ENCODE assay signal across 16 cellular contexts in genomic region chr9:129053020-129053419, GRCh38. TPM values are rescaled to one million over a fixed set of nuclear protein-coding genes. Genes with fewer than 3 reads are reported as not detected.
DNase-seq lines count a peak whose midpoint lies in the region; ATAC-seq, FAIRE-seq and TF ChIP-seq lines count a peak whose summit lies in the region.
"Had no signal": no experiment of that assay in that cellular context is flagged by ENCODE, and none has a peak within 500 bp of the region (broad histone marks: within the 10 kb centered on the region; RNA-seq: fewer than 3 reads in every experiment).

No MANE protein-coding gene starts in this region.

- BruUV-seq in K562 (replicated peaks; lab: Mats Ljungman, UMichigan): TSS peak; percentile 21

- intact Hi-C loops in left ventricle myocardium superior (cut with micrococcal nuclease): no loop called here
- intact Hi-C loops in K562 (cut with micrococcal nuclease): no loop called here
- intact Hi-C loops in upper lobe of right lung (cut with DNase I): no loop called here

- H4K20me1 ChIP-seq in K562 (replicated peaks; ENCODE audit: control insufficient read depth, insufficient read depth, low read length): 0 out of 2 replicates have a peak, but pooled peaks cover 3% of the 10 kb centered on the region
- H4K20me1 ChIP-seq: BLaER1 had no signal

- no peak for TF ChIP-seq CTCF in right atrium auricular region (IDR thresholded peaks at IDR 0.05)
- TF ChIP-seq CTCF in K562 (IDR thresholded peaks at IDR 0.05 in 2 of 3, conservative IDR thresholded peaks at IDR 0.05 in 1 of 3; ENCODE audit: insufficient read depth in 2 of 3, low read depth in 1 of 3, low read length in 3 of 3): no peak
- TF ChIP-seq CTCF in upper lobe of right lung (IDR thresholded peaks at IDR 0.05): no peak

- no peak for TF ChIP-seq POLR2A in K562 (conservative IDR thresholded peaks at IDR 0.05)

- H3K9me1 ChIP-seq in K562 (ENCODE audit: control insufficient read depth, insufficient read depth, low read length): no peaks in the 10 kb centered on the region

- H3K36me3 ChIP-seq in right atrium auricular region (peaks cover 51% of the 10 kb centered on the region), K562 (ENCODE audit: control insufficient read depth, insufficient read depth, low read length) (peaks cover 62% of the 10 kb centered on the region; the same call in 2 of the 3 replicates), mucosa of rectum (ENCODE audit: control insufficient read depth in 2 of 2, insufficient read depth in 2 of 2, low read length in 2 of 2) (peaks cover 23 to 29% of the 10 kb centered on the region in 2 donors), upper lobe of right lung (peaks cover 47% of the 10 kb centered on the region)

- CTCF ChIA-PET in K562 (lab: Yijun Ruan, JAX; ENCODE audit: low intra/inter-chr PET ratio): no interaction called here

- 88% methylated on average over 5 of the region's 6 CpGs for WGBS in K562 (ENCODE audit: insufficient coverage, low coverage, missing lambda C conversion rate)

- H3K9me3 ChIP-seq in right atrium auricular region (no peaks in the 10 kb centered on the region), K562 (replicated peaks; ENCODE audit: control insufficient read depth, insufficient read depth, low read depth, low read length) (no peaks in the 10 kb centered on the region), mucosa of rectum (ENCODE audit: control insufficient read depth in 2 of 2, low read length in 2 of 2) (no peaks in the 10 kb centered on the region), upper lobe of right lung (no peaks in the 10 kb centered on the region)
- H3K9me3 ChIP-seq: BLaER1 had no signal

- DNase-seq in left ventricle myocardium superior: no peak
- DNase-seq in right atrium auricular region (ENCODE audit: low spot score): no peak
- peak in 1 of 4 experiments; percentile 8 for DNase-seq in K562 (ENCODE audit: extremely low read depth in 1 of 4, low spot score in 3 of 4)
- DNase-seq in upper lobe of right lung: no peak
- no peak for DNase-seq in putamen (ENCODE audit: low spot score)
- no peak for DNase-seq in substantia nigra (lab: John Stamatoyannopoulos, UW)
- no peak for DNase-seq in urothelium cell line (ENCODE audit: low spot score)
- DNase-seq: CD8-positive, alpha-beta memory T cell; GM23248; HCEC 1CT; NCI-H1417; NCI-H1930; NCI-H446 treated with DMSO at 0.1 percent for 48 hours had no signal

- H3K27ac ChIP-seq in right atrium auricular region: no peak overlapping the region
- H3K27ac ChIP-seq in K562 (ENCODE audit: extremely low read depth, low read depth, low read length): no peak overlapping the region
- peak overlapping the region; percentile 90 to 92 for H3K27ac ChIP-seq in mucosa of rectum (ENCODE audit: low read depth in 2 of 2, low read length in 2 of 2)
- H3K27ac ChIP-seq in upper lobe of right lung: peak overlapping the region; percentile 51
- no peak overlapping the region for H3K27ac ChIP-seq in substantia nigra (ENCODE audit: low read depth, low read length, poor library complexity, severe bottlenecking)
- H3K27ac ChIP-seq: BLaER1, GM23248 had no signal

- H3K4me3 ChIP-seq in right atrium auricular region: no peak overlapping the region
- no peak overlapping the region for H3K4me3 ChIP-seq in K562
- H3K4me3 ChIP-seq in mucosa of rectum (ENCODE audit: low read length in 2 of 2): no peak overlapping the region
- H3K4me3 ChIP-seq in upper lobe of right lung: no peak overlapping the region
- H3K4me3 ChIP-seq: BLaER1, GM23248 had no signal

- H3K9ac ChIP-seq in K562 (ENCODE audit: insufficient read depth in 1 of 2, low read depth in 2 of 2, low read length in 2 of 2) (no peak overlapping the region), mucosa of rectum (ENCODE audit: low read depth in 1 of 2, low read length in 2 of 2) (peak overlapping the region in 1 of 2 donors; percentile 56)
- H3K9ac ChIP-seq: BLaER1, GM23248 had no signal

- FAIRE-seq in K562 (lab: Jason Lieb, UNC): no peak
- no peak for FAIRE-seq in urothelium cell line (lab: Jason Lieb, UNC)
- FAIRE-seq: A204.1 had no signal

- in situ Hi-C loops in K562 (cut with MboI): no loop called here

- H2AFZ ChIP-seq in K562 (ENCODE audit: low read depth, low read length): no peak overlapping the region
- H2AFZ ChIP-seq: GM23248 had no signal

- no peaks in the 10 kb centered on the region for H3K79me2 ChIP-seq in K562 (ENCODE audit: control insufficient read depth, insufficient read depth, low read length)

- TF ChIP-seq EP300 in K562 (IDR thresholded peaks at IDR 0.05; ENCODE audit: low read length): no peak

- ATAC-seq in left ventricle myocardium superior (peak; percentile 28), K562 (no peak), upper lobe of right lung (no peak)

- H3K4me2 ChIP-seq in K562 (ENCODE audit: insufficient read depth, low read length): no peak overlapping the region
- H3K4me2 ChIP-seq: BLaER1 had no signal

- no peaks in the 10 kb centered on the region for H3K27me3 ChIP-seq in right atrium auricular region
- no peaks in the 10 kb centered on the region for H3K27me3 ChIP-seq in K562 (ENCODE audit: control insufficient read depth in 2 of 2, insufficient read depth in 2 of 2, low read length in 2 of 2)
- H3K27me3 ChIP-seq in mucosa of rectum (ENCODE audit: control insufficient read depth in 2 of 2, insufficient read depth in 2 of 2, low read length in 2 of 2): no peaks in the 10 kb centered on the region
- no peaks in the 10 kb centered on the region for H3K27me3 ChIP-seq in upper lobe of right lung
- H3K27me3 ChIP-seq: BLaER1 had no signal

- TF ChIP-seq RAD21 in K562 (CRISPR knock-in tag; conservative IDR thresholded peaks at IDR 0.05 in 1 of 2, IDR thresholded peaks at IDR 0.05 in 1 of 2): no peak

- POLR2A ChIA-PET in K562 (lab: Yijun Ruan, JAX): interaction anchor here (0.6 to 1.6 kb wide), 2 partner anchors 15 to 405 kb away, joined by 4 to 5 read pairs; no protein-coding TSS in a partner anchor

- H3K4me1 ChIP-seq in right atrium auricular region (no peaks in the 10 kb centered on the region), K562 (replicated peaks in 1 of 2; ENCODE audit: control insufficient read depth in 2 of 2, insufficient read depth in 2 of 2, low read length in 2 of 2) (no peaks in the 10 kb centered on the region; a peak in 2 of 5 replicates), mucosa of rectum (ENCODE audit: control insufficient read depth in 2 of 2, insufficient read depth in 2 of 2, low read length in 2 of 2) (peaks cover 3 to 10% of the 10 kb centered on the region in 2 donors), upper lobe of right lung (peaks cover 2% of the 10 kb centered on the region)
- H3K4me1 ChIP-seq: BLaER1 had no signal

RNA-seq across cellular contexts. Expression of gene MIGA2, which starts 16.6 kb away (rescaled TPM):
- total RNA-seq in left ventricle myocardium superior (39.0 TPM), right atrium auricular region (10 to 100 TPM; 34.2 to 40.2 TPM), K562 (2014; rRNA removed) (25.4 and 30.5 TPM in 2 replicates), K562 (2014; rRNA removed; fragmentation: Illumina TruSeq; extraction: Trizol) (5.3 and 7.3 TPM in 2 replicates), K562 (2015; rRNA removed; fragmentation: Illumina TruSeq; extraction: Trizol) (18.0 and 22.7 TPM in 2 replicates), K562 (2021) (47.6 and 49.4 TPM in 2 replicates), upper lobe of right lung (20.7 TPM)
- 92.3 and 308 TPM in 2 replicates for total RNA-seq in K562 (2011; cell fraction: chromatin; rRNA removed; ENCODE audit: low replicate concordance)
- 215 and 248 TPM in 2 replicates for total RNA-seq in K562 (2011; cell fraction: nucleolus; rRNA removed)
- total RNA-seq in K562 (2011; cell fraction: nucleoplasm; rRNA removed): 114 and 139 TPM in 2 replicates
- polyA plus RNA-seq in K562 (2011; rRNA removed) (19.8 and 37.8 TPM in 2 replicates), K562 (2014; fragmentation: Illumina TruSeq; extraction: Trizol) (15.2 and 25.9 TPM in 2 replicates), K562 (2014; fragmentation: Nextera tagmentation; extraction: Ambion mirVana) (under 1 TPM; 0.15 to 0.77 TPM), K562 (2014; rRNA removed) (51.4 and 54.1 TPM in 2 replicates)
- polyA plus RNA-seq in K562 (2011; cell fraction: cytosol; rRNA removed): 19.0 and 25.6 TPM in 2 replicates
- 374 and 378 TPM in 2 replicates for polyA plus RNA-seq in K562 (2011; cell fraction: nucleus; rRNA removed)
- polyA plus RNA-seq in K562 (2012): 25.3 and 34.3 TPM in 2 replicates
- polyA minus RNA-seq in K562 (2011; rRNA and poly(A)+ RNA removed): 7.0 and 8.3 TPM in 2 replicates
- polyA minus RNA-seq in K562 (2011; cell fraction: cytosol; rRNA and poly(A)+ RNA removed): 10.7 and 12.7 TPM in 2 replicates
- polyA minus RNA-seq in K562 (2011; cell fraction: nucleus; rRNA and poly(A)+ RNA removed): 52.0 and 76.5 TPM in 2 replicates

RNA-seq across cellular contexts. Expression of gene SH3GLB2, which starts 24.9 kb away (rescaled TPM):
- total RNA-seq in left ventricle myocardium superior (35.3 TPM), right atrium auricular region (10 to 100 TPM; 25.6 to 41.3 TPM), K562 (2014; rRNA removed) (58.8 and 72.7 TPM in 2 replicates), K562 (2014; rRNA removed; fragmentation: Illumina TruSeq; extraction: Trizol) (17.3 and 23.0 TPM in 2 replicates), K562 (2015; rRNA removed; fragmentation: Illumina TruSeq; extraction: Trizol) (35.2 and 35.9 TPM in 2 replicates), K562 (2021) (88.4 and 90.2 TPM in 2 replicates), upper lobe of right lung (88.4 TPM)
- 56.9 and 171 TPM in 2 replicates for total RNA-seq in K562 (2011; cell fraction: chromatin; rRNA removed; ENCODE audit: low replicate concordance)
- total RNA-seq in K562 (2011; cell fraction: nucleolus; rRNA removed): 132 and 142 TPM in 2 replicates
- total RNA-seq in K562 (2011; cell fraction: nucleoplasm; rRNA removed): 83.5 and 91.6 TPM in 2 replicates
- polyA plus RNA-seq in K562 (2011; rRNA removed) (60.6 and 64.2 TPM in 2 replicates), K562 (2014; fragmentation: Illumina TruSeq; extraction: Trizol) (63.3 and 68.6 TPM in 2 replicates), K562 (2014; fragmentation: Nextera tagmentation; extraction: Ambion mirVana) (under 1 TPM; 0.20 to 0.98 TPM), K562 (2014; rRNA removed) (118 and 124 TPM in 2 replicates)
- 57.8 and 99.1 TPM in 2 replicates for polyA plus RNA-seq in K562 (2011; cell fraction: cytosol; rRNA removed)
- polyA plus RNA-seq in K562 (2011; cell fraction: nucleus; rRNA removed): 381 and 681 TPM in 2 replicates
- polyA plus RNA-seq in K562 (2012): 72.8 and 106 TPM in 2 replicates
- 7.6 and 15.5 TPM in 2 replicates for polyA minus RNA-seq in K562 (2011; rRNA and poly(A)+ RNA removed)
- 24.0 and 25.5 TPM in 2 replicates for polyA minus RNA-seq in K562 (2011; cell fraction: cytosol; rRNA and poly(A)+ RNA removed)
- 32.9 and 40.3 TPM in 2 replicates for polyA minus RNA-seq in K562 (2011; cell fraction: nucleus; rRNA and poly(A)+ RNA removed)

RNA-seq across cellular contexts. Expression of gene DOLPP1, which starts 27.9 kb away (rescaled TPM):
- 5.2 TPM for total RNA-seq in left ventricle myocardium superior
- total RNA-seq in right atrium auricular region: 1 to 10 TPM; 4.8 to 5.4 TPM
- total RNA-seq in K562 (2011; cell fraction: chromatin; rRNA removed; ENCODE audit: low replicate concordance): 25.1 and 61.9 TPM in 2 replicates
- total RNA-seq in K562 (2011; cell fraction: nucleolus; rRNA removed): 71.3 and 71.4 TPM in 2 replicates
- total RNA-seq in K562 (2011; cell fraction: nucleoplasm; rRNA removed): 60.4 and 62.9 TPM in 2 replicates
- total RNA-seq in K562 (2014; rRNA removed): 25.2 and 28.7 TPM in 2 replicates
- 16.1 and 20.1 TPM in 2 replicates for total RNA-seq in K562 (2014; rRNA removed; fragmentation: Illumina TruSeq; extraction: Trizol)
- 29.8 and 30.5 TPM in 2 replicates for total RNA-seq in K562 (2015; rRNA removed; fragmentation: Illumina TruSeq; extraction: Trizol)
- 37.5 and 39.8 TPM in 2 replicates for total RNA-seq in K562 (2021)
- 33.4 and 36.2 TPM in 2 replicates for polyA plus RNA-seq in K562 (2011; rRNA removed)
- polyA plus RNA-seq in K562 (2011; cell fraction: cytosol; rRNA removed): 45.2 and 65.3 TPM in 2 replicates
- polyA plus RNA-seq in K562 (2011; cell fraction: nucleus; rRNA removed): 50.0 and 61.6 TPM in 2 replicates
- 21.4 and 22.1 TPM in 2 replicates for polyA plus RNA-seq in K562 (2012)
- polyA plus RNA-seq in K562 (2014; fragmentation: Illumina TruSeq; extraction: Trizol): 34.6 and 38.7 TPM in 2 replicates
- polyA plus RNA-seq in K562 (2014; fragmentation: Nextera tagmentation; extraction: Ambion mirVana): 10 to 100 TPM in 1 of 2 experiments, 1 to 10 TPM in 1; 3.0 to 19.2 TPM
- 36.5 and 40.5 TPM in 2 replicates for polyA plus RNA-seq in K562 (2014; rRNA removed)
- polyA minus RNA-seq in K562 (2011; rRNA and poly(A)+ RNA removed): 19.4 and 20.2 TPM in 2 replicates
- 11.6 and 13.9 TPM in 2 replicates for polyA minus RNA-seq in K562 (2011; cell fraction: cytosol; rRNA and poly(A)+ RNA removed)
- 9.4 and 14.6 TPM in 2 replicates for polyA minus RNA-seq in K562 (2011; cell fraction: nucleus; rRNA and poly(A)+ RNA removed)
- total RNA-seq in upper lobe of right lung: 13.2 TPM

RNA-seq across cellular contexts. Expression of gene CRAT, which starts 57.6 kb away (rescaled TPM):
- total RNA-seq in left ventricle myocardium superior: 94.6 TPM
- total RNA-seq in right atrium auricular region: 10 to 100 TPM; 73.0 to 75.0 TPM
- 9.6 and 13.0 TPM in 2 replicates for total RNA-seq in K562 (2011; cell fraction: chromatin; rRNA removed; ENCODE audit: low replicate concordance)
- total RNA-seq in K562 (2011; cell fraction: nucleolus; rRNA removed): 6.7 and 10.3 TPM in 2 replicates
- 6.0 and 8.1 TPM in 2 replicates for total RNA-seq in K562 (2011; cell fraction: nucleoplasm; rRNA removed)
- total RNA-seq in K562 (2014; rRNA removed): 8.2 and 10.1 TPM in 2 replicates
- total RNA-seq in K562 (2014; rRNA removed; fragmentation: Illumina TruSeq; extraction: Trizol): 2.7 and 3.7 TPM in 2 replicates
- 4.7 and 4.8 TPM in 2 replicates for total RNA-seq in K562 (2015; rRNA removed; fragmentation: Illumina TruSeq; extraction: Trizol)
- total RNA-seq in K562 (2021): 13.8 and 14.8 TPM in 2 replicates
- polyA plus RNA-seq in K562 (2011; rRNA removed): 5.4 and 9.6 TPM in 2 replicates
- polyA plus RNA-seq in K562 (2011; cell fraction: cytosol; rRNA removed): 8.6 and 11.9 TPM in 2 replicates
- 12.2 and 15.8 TPM in 2 replicates for polyA plus RNA-seq in K562 (2011; cell fraction: nucleus; rRNA removed)
- polyA plus RNA-seq in K562 (2012): 10.9 and 22.6 TPM in 2 replicates
- polyA plus RNA-seq in K562 (2014; fragmentation: Illumina TruSeq; extraction: Trizol): 7.4 and 11.7 TPM in 2 replicates
- under 1 TPM; 0.20 to 0.67 TPM for polyA plus RNA-seq in K562 (2014; fragmentation: Nextera tagmentation; extraction: Ambion mirVana)
- polyA plus RNA-seq in K562 (2014; rRNA removed): 6.2 and 6.3 TPM in 2 replicates
- polyA minus RNA-seq in K562 (2011; rRNA and poly(A)+ RNA removed): 5.0 and 5.1 TPM in 2 replicates
- polyA minus RNA-seq in K562 (2011; cell fraction: cytosol; rRNA and poly(A)+ RNA removed): 7.5 and 12.5 TPM in 2 replicates
- 2.2 and 4.3 TPM in 2 replicates for polyA minus RNA-seq in K562 (2011; cell fraction: nucleus; rRNA and poly(A)+ RNA removed)
- total RNA-seq in upper lobe of right lung: 22.8 TPM

RNA-seq across cellular contexts. Expression of gene PTPA, which starts 58.2 kb away (rescaled TPM):
- total RNA-seq in left ventricle myocardium superior (186 TPM), right atrium auricular region (10 to 100 TPM; 81.3 to 89.9 TPM), K562 (2014; rRNA removed) (87.7 and 122 TPM in 2 replicates), K562 (2014; rRNA removed; fragmentation: Illumina TruSeq; extraction: Trizol) (54.0 and 58.6 TPM in 2 replicates), K562 (2015; rRNA removed; fragmentation: Illumina TruSeq; extraction: Trizol) (73.0 and 77.4 TPM in 2 replicates), K562 (2021) (109 and 119 TPM in 2 replicates), upper lobe of right lung (115 TPM)
- 42.2 and 97.6 TPM in 2 replicates for total RNA-seq in K562 (2011; cell fraction: chromatin; rRNA removed; ENCODE audit: low replicate concordance)
- total RNA-seq in K562 (2011; cell fraction: nucleolus; rRNA removed): 57.8 and 60.5 TPM in 2 replicates
- 50.5 and 57.4 TPM in 2 replicates for total RNA-seq in K562 (2011; cell fraction: nucleoplasm; rRNA removed)
- polyA plus RNA-seq in K562 (2011; rRNA removed) (106 and 121 TPM in 2 replicates), K562 (2014; fragmentation: Illumina TruSeq; extraction: Trizol) (72.6 and 83.7 TPM in 2 replicates), K562 (2014; fragmentation: Nextera tagmentation; extraction: Ambion mirVana) (1 to 10 TPM; 1.7 to 3.4 TPM), K562 (2014; rRNA removed) (60.6 and 66.3 TPM in 2 replicates)
- 85.0 and 104 TPM in 2 replicates for polyA plus RNA-seq in K562 (2011; cell fraction: cytosol; rRNA removed)
- 59.1 and 61.5 TPM in 2 replicates for polyA plus RNA-seq in K562 (2011; cell fraction: nucleus; rRNA removed)
- polyA plus RNA-seq in K562 (2012): 76.9 and 94.0 TPM in 2 replicates
- polyA minus RNA-seq in K562 (2011; rRNA and poly(A)+ RNA removed): 99.5 and 120 TPM in 2 replicates
- polyA minus RNA-seq in K562 (2011; cell fraction: cytosol; rRNA and poly(A)+ RNA removed): 61.5 and 61.9 TPM in 2 replicates
- 15.3 and 28.9 TPM in 2 replicates for polyA minus RNA-seq in K562 (2011; cell fraction: nucleus; rRNA and poly(A)+ RNA removed)

Comparison
In these comparisons a context has a peak if more than half of its experiments do, and no peak if none do; other contexts are left out.
1. H3K27ac ChIP-seq: peak in mucosa of rectum (2 of 2) and upper lobe of right lung (single experiment); none in right atrium auricular region (0 of 2), K562 (single experiment) and substantia nigra (single experiment).